ENCODE assay signal across 13 cellular contexts in genomic region chr13:114045113-114045735, GRCh38.
A peak's percentile ranks its signal among the peaks of the same experiment; 100 is the strongest.
DNase-seq lines count a peak whose midpoint lies in the region; FAIRE-seq and TF ChIP-seq lines count a peak whose summit lies in the region.
"Had no signal": no experiment of that assay in that cellular context is flagged by ENCODE, and none has a peak within 500 bp of the region (broad histone marks: within the 10 kb centered on the region; RNA-seq: fewer than 3 reads in every experiment).

No MANE protein-coding gene starts in this region.

- TF ChIP-seq CTCF in CD14-positive monocyte (IDR thresholded peaks at IDR 0.05): no peak
- TF ChIP-seq CTCF in neural progenitor cell (IDR thresholded peaks at IDR 0.05): no peak

- TF ChIP-seq POLR2A in H54 (IDR thresholded peaks at IDR 0.05; ENCODE audit: low read depth, low read length): no peak

- H3K27me3 ChIP-seq in neural progenitor cell: no peaks in the 10 kb centered on the region
- H3K27me3 ChIP-seq: gastrocnemius medialis, thyroid gland had no signal

- no peaks in the 10 kb centered on the region for H3K79me2 ChIP-seq in neural progenitor cell (ENCODE audit: low read depth)

- H3K4me1 ChIP-seq in neural progenitor cell: peaks cover 21% of the 10 kb centered on the region

- no peak for FAIRE-seq in H54 (lab: Jason Lieb, UNC)

- H3K4me1 Mint-ChIP-seq in CD14-positive monocyte (peaks cover 45% of the 10 kb centered on the region), neural progenitor cell (peaks cover 39% of the 10 kb centered on the region)

- H3K4me2 ChIP-seq in neural progenitor cell: no peak overlapping the region
- H3K4me2 ChIP-seq: KMS-11 had no signal

- peaks cover 0 to 6% (median 1%) of the 10 kb centered on the region in 7 donors for H3K9me3 Mint-ChIP-seq in CD14-positive monocyte
- H3K9me3 Mint-ChIP-seq in neural progenitor cell: peaks cover 20% of the 10 kb centered on the region

- H3K4me3 ChIP-seq in neural progenitor cell: no peak overlapping the region
- H3K4me3 ChIP-seq: gastrocnemius medialis, thyroid gland had no signal

- peak overlapping the region in 6 of 7 donors; percentile 5 to 89 (median 54) for H3K27ac Mint-ChIP-seq in CD14-positive monocyte
- peak overlapping the region; percentile 85 for H3K27ac Mint-ChIP-seq in neural progenitor cell

- H3F3A ChIP-seq in neural progenitor cell (ENCODE audit: low read depth): peaks cover 31% of the 10 kb centered on the region

- no peak overlapping the region for H3K9ac ChIP-seq in neural progenitor cell
- H3K9ac ChIP-seq: KMS-11 had no signal

- no peaks in the 10 kb centered on the region for H3K9me3 ChIP-seq in neural progenitor cell (ENCODE audit: low read depth)
- H3K9me3 ChIP-seq: gastrocnemius medialis, thyroid gland had no signal

- H4K20me1 ChIP-seq in neural progenitor cell (ENCODE audit: low read depth): no peaks in the 10 kb centered on the region

- H3K36me3 ChIP-seq in neural progenitor cell: no peaks in the 10 kb centered on the region
- H3K36me3 ChIP-seq: gastrocnemius medialis, thyroid gland had no signal

- H2AFZ ChIP-seq in neural progenitor cell (replicated peaks): no peak overlapping the region

- H3K27me3 Mint-ChIP-seq in CD14-positive monocyte (ENCODE audit: low read depth in 3 of 3) (peaks cover 0 to 4% (median 1%) of the 10 kb centered on the region in 3 donors), neural progenitor cell (ENCODE audit: insufficient read depth, low read depth) (peaks cover 14% of the 10 kb centered on the region)

- H3K36me3 Mint-ChIP-seq in CD14-positive monocyte (peaks cover 65 to 74% of the 10 kb centered on the region in 2 donors), neural progenitor cell (peaks cover 40% of the 10 kb centered on the region)

- H3K4me3 Mint-ChIP-seq in CD14-positive monocyte: peak overlapping the region in 1 of 2 donors; percentile 2
- no peak overlapping the region for H3K4me3 Mint-ChIP-seq in neural progenitor cell

- H3K27ac ChIP-seq in cingulate gyrus (ENCODE audit: low read depth, low read length) (peak overlapping the region; percentile 87), neural progenitor cell (no peak overlapping the region)
- H3K27ac ChIP-seq: KMS-11 had no signal

- intact Hi-C loops in CD14-positive monocyte (cut with micrococcal nuclease): no loop called here

- no peak for DNase-seq in CD14-positive monocyte (ENCODE audit: low spot score)
- DNase-seq in MV-4-11 (lab: John Stamatoyannopoulos, UW): peak; percentile 34
- DNase-seq in neural progenitor cell (ENCODE audit: low spot score): no peak
- no peak for DNase-seq in H54 (ENCODE audit: insufficient read length, low spot score)
- no peak for DNase-seq in NCI-H2081 treated with DMSO at 0.1 percent for 48 hours (lab: John Stamatoyannopoulos, UW)
- DNase-seq in kidney glomerular epithelial cell (lab: John Stamatoyannopoulos, UW): no peak
- DNase-seq in T-helper 2 cell: no peak
- DNase-seq: H7, NCI-H226, thyroid gland had no signal
